ENCODE assay signal across 21 cellular contexts in genomic region chr5:29001666-29002065, GRCh38.
DNase-seq lines count a peak whose midpoint lies in the region; ATAC-seq and TF ChIP-seq lines count a peak whose summit lies in the region.
"Had no signal": no experiment of that assay in that cellular context is flagged by ENCODE, and none has a peak within 500 bp of the region (broad histone marks: within the 10 kb centered on the region; RNA-seq: fewer than 3 reads in every experiment).

No MANE protein-coding gene starts in this region.

- no peaks in the 10 kb centered on the region for H3K9me3 ChIP-seq in A673 (ENCODE audit: low read depth, low read length, poor library complexity, severe bottlenecking)
- no peaks in the 10 kb centered on the region for H3K9me3 ChIP-seq in HAP-1
- no peaks in the 10 kb centered on the region for H3K9me3 ChIP-seq in WERI-Rb-1 (ENCODE audit: severe bottlenecking)
- H3K9me3 ChIP-seq in body of pancreas, result no peaks in the 10 kb centered on the region
- H3K9me3 ChIP-seq: SJSA1 had no signal

- H3K27ac ChIP-seq in A673 (ENCODE audit: low read depth, low read length, poor library complexity, severe bottlenecking) (no peak overlapping the region), WERI-Rb-1 (no peak overlapping the region), body of pancreas (no peak overlapping the region)
- H3K27ac ChIP-seq: PC-9, sigmoid colon, SJSA1 had no signal

- no peaks in the 10 kb centered on the region for H3K27me3 ChIP-seq in A673 (replicated peaks; ENCODE audit: insufficient read depth, low read depth, low read length, poor library complexity)
- H3K27me3 ChIP-seq in HAP-1 (ENCODE audit: low read depth), result no peaks in the 10 kb centered on the region
- no peaks in the 10 kb centered on the region for H3K27me3 ChIP-seq in WERI-Rb-1 (ENCODE audit: insufficient read depth, low read depth, severe bottlenecking)
- no peaks in the 10 kb centered on the region for H3K27me3 ChIP-seq in kidney epithelial cell (ENCODE audit: control insufficient read depth, insufficient read depth, low read length)
- no peaks in the 10 kb centered on the region for H3K27me3 ChIP-seq in body of pancreas
- H3K27me3 ChIP-seq: sigmoid colon, SJSA1 had no signal

- TF ChIP-seq POLR2A in body of pancreas (IDR thresholded peaks at IDR 0.05), result no peak

- POLR2A ChIA-PET in A673 (lab: Charles Lee; ENCODE audit: low non-redundant PET), result no interaction called here

- no TSS peak for BruUV-seq in A673 (replicated peaks; lab: Mats Ljungman, UMichigan)

- WGBS in body of pancreas, 2 donors, result 64% methylated on average over 3 of the region's 3 CpGs

- H3K36me3 ChIP-seq in A673 (ENCODE audit: insufficient read depth, low read length, poor library complexity, severe bottlenecking) (no peaks in the 10 kb centered on the region), HAP-1 (replicated peaks) (no peaks in the 10 kb centered on the region), WERI-Rb-1 (no peaks in the 10 kb centered on the region), kidney epithelial cell (ENCODE audit: control insufficient read depth, insufficient read depth, low read length) (no peaks in the 10 kb centered on the region), body of pancreas (replicated peaks in 1 of 2; ENCODE audit: insufficient read depth in 1 of 2, low read depth in 2 of 2) (no peaks in the 10 kb centered on the region)
- H3K36me3 ChIP-seq: sigmoid colon, SJSA1 had no signal

- no peak for ATAC-seq in body of pancreas
- ATAC-seq in HG03175 (IDR thresholded peaks at IDR 0.05; ENCODE audit: unreplicated experiment), result no peak
- ATAC-seq: activated CD8-positive, alpha-beta T cell treated with anti-CD3 and anti-CD28 coated beads for 36 hours; naive thymus-derived CD8-positive, alpha-beta T cell had no signal

- intact Hi-C loops in A673 (cut with micrococcal nuclease; ENCODE audit: unreplicated experiment), result no loop called here
- intact Hi-C loops in body of pancreas (cut with DNase I), result no loop called here

- in situ Hi-C loops in HAP-1 (cut with MboI; ENCODE audit: low sequenced_read_pairs), result no loop called here

- TF ChIP-seq CTCF in A673 (conservative IDR thresholded peaks at IDR 0.05; ENCODE audit: low read depth, low read length) (0 out of 2 replicates have a peak, but pooled peaks have one; percentile 28), WERI-Rb-1 (IDR thresholded peaks at IDR 0.05; ENCODE audit: low read depth, low read length) (peak; percentile 36; the same call in 1 of the 2 replicates), kidney epithelial cell (IDR thresholded peaks at IDR 0.05; ENCODE audit: insufficient read depth, low read length, poor library complexity, severe bottlenecking) (peak; percentile 6), body of pancreas (IDR thresholded peaks at IDR 0.05) (no peak)

- DNase-seq in A673 (ENCODE audit: low spot score) (peak; percentile 24), HAP-1 (ENCODE audit: low spot score in 2 of 2) (peak; percentile 4 to 13), WERI-Rb-1 (no peak), kidney epithelial cell (ENCODE audit: low read depth) (no peak), DMS 273 treated with DMSO at 0.1 percent for 48 hours (lab: John Stamatoyannopoulos, UW) (no peak), T-helper 1 cell (no peak), body of pancreas (no peak)
- DNase-seq: activated CD8-positive, alpha-beta T cell treated with anti-CD3 and anti-CD28 coated beads for 36 hours; activated naive CD4-positive, alpha-beta T cell; activated T-cell treated with anti-CD3 and anti-CD28 coated beads, Interleukin-2, amount 50 U/mL, for 1 hour; amniotic stem cell; DND-41; erythroblast; naive thymus-derived CD8-positive, alpha-beta T cell; NCI-H1092 treated with DMSO at 0.1 percent for 48 hours; NCI-H2171; NCI-H526 treated with DMSO at 0.1 percent for 48 hours; PC-9; sigmoid colon had no signal

- H3K4me3 ChIP-seq in A673 (ENCODE audit: low read depth, low read length, poor library complexity, severe bottlenecking) (no peak overlapping the region), HAP-1 (no peak overlapping the region), WERI-Rb-1 (ENCODE audit: low read depth, low read length) (no peak overlapping the region), kidney epithelial cell (ENCODE audit: low read depth, low read length) (no peak overlapping the region), body of pancreas (no peak overlapping the region)
- H3K4me3 ChIP-seq: PC-9, sigmoid colon, SJSA1 had no signal

- H3K4me1 ChIP-seq in A673 (ENCODE audit: insufficient read depth, low read length, poor library complexity, severe bottlenecking) (peaks cover 8% of the 10 kb centered on the region), HAP-1 (no peaks in the 10 kb centered on the region; the same call in 1 of the 2 replicates), body of pancreas (no peaks in the 10 kb centered on the region)
- H3K4me1 ChIP-seq: sigmoid colon, SJSA1 had no signal

- CTCF ChIA-PET in A673 (lab: Charles Lee), result no interaction called here

Comparison
In these comparisons a context has a peak if more than half of its experiments do, and no peak if none do; other contexts are left out.
1. DNase-seq: peak in A673 (single experiment) and HAP-1 (2 of 2); none in WERI-Rb-1 (single experiment), kidney epithelial cell (single experiment), DMS 273 treated with DMSO at 0.1 percent for 48 hours (single experiment), T-helper 1 cell (0 of 5) and body of pancreas (0 of 4).
2. CTCF ChIP-seq: peak in A673 (single experiment), WERI-Rb-1 (single experiment) and kidney epithelial cell (single experiment); none in body of pancreas (0 of 7).